ENCODE assay signal across 1 cellular context in the genomic region with DNA sequence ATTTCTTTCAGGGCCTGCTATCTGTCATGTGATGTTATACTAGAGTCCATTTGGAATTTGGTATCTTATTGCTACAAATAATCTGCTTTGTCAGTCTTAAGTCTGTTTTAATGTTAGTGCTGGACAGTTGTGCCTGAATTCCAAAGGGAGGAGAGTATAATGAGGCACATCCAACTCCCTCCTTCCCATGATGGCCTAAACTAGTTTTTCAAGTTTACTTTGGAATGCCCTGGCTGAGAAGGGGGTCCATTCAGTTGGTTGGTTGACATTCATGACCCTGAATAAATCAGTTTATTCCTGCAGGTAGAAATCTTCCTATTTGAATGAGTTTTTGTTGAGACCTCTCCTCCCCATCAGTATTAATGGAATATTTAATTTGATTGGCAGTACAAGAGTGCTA.
TF ChIP-seq lines count a peak whose summit lies in the region.

No MANE protein-coding gene starts in this region.

TF ChIP-seq in GM23338, 12 proteins besides CTCF, POLR2A, EP300 and RAD21 (continued from another document):
- TF ChIP-seq, protein P1, sequence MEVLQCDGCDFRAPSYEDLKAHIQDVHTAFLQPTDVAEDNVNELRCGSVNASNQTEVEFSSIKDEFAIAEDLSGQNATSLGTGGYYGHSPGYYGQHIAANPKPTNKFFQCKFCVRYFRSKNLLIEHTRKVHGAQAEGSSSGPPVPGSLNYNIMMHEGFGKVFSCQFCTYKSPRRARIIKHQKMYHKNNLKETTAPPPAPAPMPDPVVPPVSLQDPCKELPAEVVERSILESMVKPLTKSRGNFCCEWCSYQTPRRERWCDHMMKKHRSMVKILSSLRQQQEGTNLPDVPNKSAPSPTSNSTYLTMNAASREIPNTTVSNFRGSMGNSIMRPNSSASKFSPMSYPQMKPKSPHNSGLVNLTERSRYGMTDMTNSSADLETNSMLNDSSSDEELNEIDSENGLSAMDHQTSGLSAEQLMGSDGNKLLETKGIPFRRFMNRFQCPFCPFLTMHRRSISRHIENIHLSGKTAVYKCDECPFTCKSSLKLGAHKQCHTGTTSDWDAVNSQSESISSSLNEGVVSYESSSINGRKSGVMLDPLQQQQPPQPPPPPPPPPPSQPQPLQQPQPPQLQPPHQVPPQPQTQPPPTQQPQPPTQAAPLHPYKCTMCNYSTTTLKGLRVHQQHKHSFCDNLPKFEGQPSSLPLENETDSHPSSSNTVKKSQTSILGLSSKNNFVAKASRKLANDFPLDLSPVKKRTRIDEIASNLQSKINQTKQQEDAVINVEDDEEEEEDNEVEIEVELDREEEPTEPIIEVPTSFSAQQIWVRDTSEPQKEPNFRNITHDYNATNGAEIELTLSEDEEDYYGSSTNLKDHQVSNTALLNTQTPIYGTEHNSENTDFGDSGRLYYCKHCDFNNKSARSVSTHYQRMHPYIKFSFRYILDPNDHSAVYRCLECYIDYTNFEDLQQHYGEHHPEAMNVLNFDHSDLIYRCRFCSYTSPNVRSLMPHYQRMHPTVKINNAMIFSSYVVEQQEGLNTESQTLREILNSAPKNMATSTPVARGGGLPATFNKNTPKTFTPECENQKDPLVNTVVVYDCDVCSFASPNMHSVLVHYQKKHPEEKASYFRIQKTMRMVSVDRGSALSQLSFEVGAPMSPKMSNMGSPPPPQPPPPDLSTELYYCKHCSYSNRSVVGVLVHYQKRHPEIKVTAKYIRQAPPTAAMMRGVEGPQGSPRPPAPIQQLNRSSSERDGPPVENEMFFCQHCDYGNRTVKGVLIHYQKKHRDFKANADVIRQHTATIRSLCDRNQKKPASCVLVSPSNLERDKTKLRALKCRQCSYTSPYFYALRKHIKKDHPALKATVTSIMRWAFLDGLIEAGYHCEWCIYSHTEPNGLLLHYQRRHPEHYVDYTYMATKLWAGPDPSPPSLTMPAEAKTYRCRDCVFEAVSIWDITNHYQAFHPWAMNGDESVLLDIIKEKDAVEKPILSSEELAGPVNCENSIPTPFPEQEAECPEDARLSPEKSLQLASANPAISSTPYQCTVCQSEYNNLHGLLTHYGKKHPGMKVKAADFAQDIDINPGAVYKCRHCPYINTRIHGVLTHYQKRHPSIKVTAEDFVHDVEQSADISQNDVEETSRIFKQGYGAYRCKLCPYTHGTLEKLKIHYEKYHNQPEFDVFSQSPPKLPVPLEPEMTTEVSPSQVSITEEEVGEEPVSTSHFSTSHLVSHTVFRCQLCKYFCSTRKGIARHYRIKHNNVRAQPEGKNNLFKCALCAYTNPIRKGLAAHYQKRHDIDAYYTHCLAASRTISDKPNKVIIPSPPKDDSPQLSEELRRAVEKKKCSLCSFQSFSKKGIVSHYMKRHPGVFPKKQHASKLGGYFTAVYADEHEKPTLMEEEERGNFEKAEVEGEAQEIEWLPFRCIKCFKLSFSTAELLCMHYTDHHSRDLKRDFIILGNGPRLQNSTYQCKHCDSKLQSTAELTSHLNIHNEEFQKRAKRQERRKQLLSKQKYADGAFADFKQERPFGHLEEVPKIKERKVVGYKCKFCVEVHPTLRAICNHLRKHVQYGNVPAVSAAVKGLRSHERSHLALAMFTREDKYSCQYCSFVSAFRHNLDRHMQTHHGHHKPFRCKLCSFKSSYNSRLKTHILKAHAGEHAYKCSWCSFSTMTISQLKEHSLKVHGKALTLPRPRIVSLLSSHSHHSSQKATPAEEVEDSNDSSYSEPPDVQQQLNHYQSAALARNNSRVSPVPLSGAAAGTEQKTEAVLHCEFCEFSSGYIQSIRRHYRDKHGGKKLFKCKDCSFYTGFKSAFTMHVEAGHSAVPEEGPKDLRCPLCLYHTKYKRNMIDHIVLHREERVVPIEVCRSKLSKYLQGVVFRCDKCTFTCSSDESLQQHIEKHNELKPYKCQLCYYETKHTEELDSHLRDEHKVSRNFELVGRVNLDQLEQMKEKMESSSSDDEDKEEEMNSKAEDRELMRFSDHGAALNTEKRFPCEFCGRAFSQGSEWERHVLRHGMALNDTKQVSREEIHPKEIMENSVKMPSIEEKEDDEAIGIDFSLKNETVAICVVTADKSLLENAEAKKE (CRISPR knock-in tag; IDR thresholded peaks at IDR 0.05) = no peak
- TF ChIP-seq, protein P2, sequence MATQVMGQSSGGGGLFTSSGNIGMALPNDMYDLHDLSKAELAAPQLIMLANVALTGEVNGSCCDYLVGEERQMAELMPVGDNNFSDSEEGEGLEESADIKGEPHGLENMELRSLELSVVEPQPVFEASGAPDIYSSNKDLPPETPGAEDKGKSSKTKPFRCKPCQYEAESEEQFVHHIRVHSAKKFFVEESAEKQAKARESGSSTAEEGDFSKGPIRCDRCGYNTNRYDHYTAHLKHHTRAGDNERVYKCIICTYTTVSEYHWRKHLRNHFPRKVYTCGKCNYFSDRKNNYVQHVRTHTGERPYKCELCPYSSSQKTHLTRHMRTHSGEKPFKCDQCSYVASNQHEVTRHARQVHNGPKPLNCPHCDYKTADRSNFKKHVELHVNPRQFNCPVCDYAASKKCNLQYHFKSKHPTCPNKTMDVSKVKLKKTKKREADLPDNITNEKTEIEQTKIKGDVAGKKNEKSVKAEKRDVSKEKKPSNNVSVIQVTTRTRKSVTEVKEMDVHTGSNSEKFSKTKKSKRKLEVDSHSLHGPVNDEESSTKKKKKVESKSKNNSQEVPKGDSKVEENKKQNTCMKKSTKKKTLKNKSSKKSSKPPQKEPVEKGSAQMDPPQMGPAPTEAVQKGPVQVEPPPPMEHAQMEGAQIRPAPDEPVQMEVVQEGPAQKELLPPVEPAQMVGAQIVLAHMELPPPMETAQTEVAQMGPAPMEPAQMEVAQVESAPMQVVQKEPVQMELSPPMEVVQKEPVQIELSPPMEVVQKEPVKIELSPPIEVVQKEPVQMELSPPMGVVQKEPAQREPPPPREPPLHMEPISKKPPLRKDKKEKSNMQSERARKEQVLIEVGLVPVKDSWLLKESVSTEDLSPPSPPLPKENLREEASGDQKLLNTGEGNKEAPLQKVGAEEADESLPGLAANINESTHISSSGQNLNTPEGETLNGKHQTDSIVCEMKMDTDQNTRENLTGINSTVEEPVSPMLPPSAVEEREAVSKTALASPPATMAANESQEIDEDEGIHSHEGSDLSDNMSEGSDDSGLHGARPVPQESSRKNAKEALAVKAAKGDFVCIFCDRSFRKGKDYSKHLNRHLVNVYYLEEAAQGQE (IDR thresholded peaks at IDR 0.05; ENCODE audit: unreplicated experiment) = no peak
- TF ChIP-seq EZH2phosphoT487 (IDR thresholded peaks at IDR 0.05; ENCODE audit: unreplicated experiment) = no peak
- no peak for TF ChIP-seq EZH2 (IDR thresholded peaks at IDR 0.05; ENCODE audit: low read depth, unreplicated experiment)
- no peak for TF ChIP-seq STAT1 (IDR thresholded peaks at IDR 0.05; ENCODE audit: unreplicated experiment)
- no peak for TF ChIP-seq POLR2AphosphoS5 (IDR thresholded peaks at IDR 0.05; ENCODE audit: low read depth)
- no peak for TF ChIP-seq ETS1 (IDR thresholded peaks at IDR 0.05)
